In the genomic region with DNA sequence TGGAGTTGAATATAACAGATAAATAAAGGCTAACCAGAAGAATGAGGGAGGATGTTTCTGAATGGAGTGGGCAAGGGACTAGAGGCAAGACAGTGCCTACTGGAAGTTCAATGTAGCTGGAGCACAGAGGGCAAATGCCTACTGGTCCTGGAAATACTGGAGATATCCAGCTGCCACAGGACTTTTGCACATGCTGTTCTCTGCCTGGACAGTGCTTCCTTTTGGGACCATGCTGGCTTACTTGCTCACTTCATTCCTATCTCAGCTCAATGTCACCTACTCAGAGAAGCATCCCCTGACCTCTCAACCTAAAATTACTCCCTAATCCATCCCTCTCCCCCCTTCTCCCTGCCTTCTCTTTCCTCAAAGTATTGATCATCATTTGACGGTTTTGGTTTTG, we compare ENCODE assay signal across 28 cellular contexts. TPM values are rescaled to one million over a fixed set of nuclear protein-coding genes. Genes with fewer than 3 reads are reported as not detected.
"Had no signal": no experiment of that assay in that cellular context is flagged by ENCODE, and none has a peak within 500 bp of the region (broad histone marks: within the 10 kb centered on the region; RNA-seq: fewer than 3 reads in every experiment).

No MANE protein-coding gene starts in this region.

- H3K9me3 Mint-ChIP-seq: dendritic cell treated with granulocyte-macrophage colony-stimulating factor and Interleukin-4, amounts not matched to agents 40 ng/mL and 50 ng/mL, for 4 days; endodermal cell; memory B cell; mesothelial cell of epicardium; stimulated activated naive B cell treated with anti-CD40 and anti-IgM and Interleukin-4, amounts not matched to agents 10 μg/mL and 1 μg/mL and 100 μg/mL, for 72 hours; stimulated activated naive CD8-positive, alpha-beta T cell treated with anti-CD3 and anti-CD28 coated beads, Interleukin-15, Interleukin-2, amounts not matched to agents 100 ng/mL and 50 ng/mL, for 24 hours had no signal

- ATAC-seq: esophagus mucosa; gastrocnemius medialis; left lobe of liver; mucosa of descending colon; pancreas; right lobe of liver; stimulated activated naive B cell treated with anti-CD40 and anti-IgM and Interleukin-4, amounts not matched to agents 10 μg/mL and 1 μg/mL and 100 μg/mL, for 72 hours had no signal

- DNase-seq: colonic mucosa; effector CD8-positive, alpha-beta T cell; endodermal cell; foreskin fibroblast; gastrocnemius medialis; head of caudate nucleus; kidney; mucosa of descending colon; naive B cell; occipital lobe; pancreas; right lobe of liver; small intestine; stimulated activated CD4-positive, alpha-beta T cell treated with anti-CD3 and anti-CD28 coated beads, Interleukin-15, amount 100 ng/mL, for 24 hours; stimulated activated CD4-positive, alpha-beta T cell treated with anti-CD3 and anti-CD28 coated beads, Interleukin-2, amount 100 ng/mL, for 48 hours; stimulated activated naive B cell treated with anti-CD40 and anti-IgM and Interleukin-4, amounts not matched to agents 10 μg/mL and 1 μg/mL and 100 μg/mL, for 72 hours; upper lobe of right lung had no signal

- H3K36me3 Mint-ChIP-seq: memory B cell; mesothelial cell of epicardium; stimulated activated naive B cell treated with anti-CD40 and anti-IgM and Interleukin-4, amounts not matched to agents 10 μg/mL and 1 μg/mL and 100 μg/mL, for 72 hours had no signal

- H3K4me3 Mint-ChIP-seq: dendritic cell treated with granulocyte-macrophage colony-stimulating factor and Interleukin-4, amounts not matched to agents 40 ng/mL and 50 ng/mL, for 4 days; endodermal cell; memory B cell; mesothelial cell of epicardium; naive B cell; nephron; stimulated activated naive B cell treated with anti-CD40 and anti-IgM and Interleukin-4, amounts not matched to agents 10 μg/mL and 1 μg/mL and 100 μg/mL, for 72 hours; stimulated activated naive CD8-positive, alpha-beta T cell treated with anti-CD3 and anti-CD28 coated beads, Interleukin-15, Interleukin-2, amounts not matched to agents 100 ng/mL and 50 ng/mL, for 24 hours had no signal

- H3K27ac Mint-ChIP-seq: dendritic cell treated with granulocyte-macrophage colony-stimulating factor and Interleukin-4, amounts not matched to agents 40 ng/mL and 50 ng/mL, for 4 days; memory B cell; mesothelial cell of epicardium; naive B cell; nephron; stimulated activated naive B cell treated with anti-CD40 and anti-IgM and Interleukin-4, amounts not matched to agents 10 μg/mL and 1 μg/mL and 100 μg/mL, for 72 hours; stimulated activated naive CD8-positive, alpha-beta T cell treated with anti-CD3 and anti-CD28 coated beads, Interleukin-15, Interleukin-2, amounts not matched to agents 100 ng/mL and 50 ng/mL, for 24 hours had no signal

RNA-seq across cellular contexts. Expression of gene RASD2, which starts 20.2 kb away (rescaled TPM):
- total RNA-seq: left lobe of liver, mesothelial cell of epicardium had no signal

RNA-seq across cellular contexts. Expression of gene MB, which starts 56.3 kb away (rescaled TPM):
- total RNA-seq: glomerular endothelial cell, kidney, mesothelial cell of epicardium, occipital lobe, thoracic aorta, tibial nerve, vagina had no signal
